8 cellular contexts compared by ENCODE assay signal in genomic region chrX:21940356-21940829, GRCh38. TPM values are rescaled to one million over a fixed set of nuclear protein-coding genes. Genes with fewer than 3 reads are reported as not detected.
DNase-seq lines count a peak whose midpoint lies in the region; ATAC-seq and TF ChIP-seq lines count a peak whose summit lies in the region.

Gene SMS (plus strand): TSS chrX:21940709. CDS start chrX:21940825, 116 bp downstream.

- no peaks in the 10 kb centered on the region for H4K20me1 ChIP-seq in DOHH2 (ENCODE audit: control insufficient read depth, insufficient read depth, low read depth, low read length)
- H4K20me1 ChIP-seq in KMS-11 (ENCODE audit: insufficient read depth), result no peaks in the 10 kb centered on the region

- no peaks in the 10 kb centered on the region for H3K27me3 Mint-ChIP-seq in activated naive CD4-positive, alpha-beta T cell treated with anti-CD3 and anti-CD28 coated beads for 36 hours (ENCODE audit: low read depth)

- H3K27me3 ChIP-seq in DOHH2 (ENCODE audit: control insufficient read depth, low read length) (no peaks in the 10 kb centered on the region), KMS-11 (ENCODE audit: insufficient read depth, low read depth) (no peaks in the 10 kb centered on the region), SJSA1 (replicated peaks) (no peaks in the 10 kb centered on the region), tibial artery (no peaks in the 10 kb centered on the region)

- TF ChIP-seq CTCF in DOHH2 (IDR thresholded peaks at IDR 0.05; ENCODE audit: low read depth, low read length, poor library complexity, severe bottlenecking) (no peak), KMS-11 (conservative IDR thresholded peaks at IDR 0.05; ENCODE audit: low read depth, low read length) (no peak), tibial artery (IDR thresholded peaks at IDR 0.05) (no peak)

- DNase-seq in SJSA1 (ENCODE audit: low read depth in 1 of 2, low spot score in 2 of 2) (peak; percentile 69 to 78), germinal center (ENCODE audit: low spot score) (peak; percentile 49), occipital lobe (lab: John Stamatoyannopoulos, UW) (peak; percentile 59), tibial artery (peak; percentile 75 to 90)
- peak; percentile 58 for DNase-seq in activated naive CD4-positive, alpha-beta T cell treated with anti-CD3 and anti-CD28 coated beads for 36 hours

- H3K4me1 ChIP-seq in DOHH2 (ENCODE audit: control insufficient read depth, low read length) (peaks cover 25% of the 10 kb centered on the region), KMS-11 (ENCODE audit: low read depth, poor library complexity, severe bottlenecking) (peaks cover 4% of the 10 kb centered on the region), SJSA1 (replicated peaks) (peaks cover 28% of the 10 kb centered on the region), tibial artery (peaks cover 0 to 15% (median 0%) of the 10 kb centered on the region in 4 donors)

- H3K4me2 ChIP-seq in DOHH2 (ENCODE audit: low read length), result peak within 1 kb of the TSS; percentile 45
- H3K4me2 ChIP-seq in KMS-11, result peak within 1 kb of the TSS; percentile 51

- intact Hi-C loops in activated naive CD4-positive, alpha-beta T cell treated with anti-CD3 and anti-CD28 coated beads for 36 hours (cut with micrococcal nuclease), result loop anchor here (1.0 to 5.0 kb wide), 5 partner anchors 13 to 568 kb away; partner anchors contain the start of gene CNKSR2
- intact Hi-C loops in tibial artery (cut with DNase I; ENCODE audit: low total_unique reads), result loop anchor here (10.0 kb wide), 1 partner anchor 1434 kb away; no protein-coding TSS in a partner anchor

- ATAC-seq in GM21723 (IDR thresholded peaks at IDR 0.05; ENCODE audit: unreplicated experiment), result peak; percentile 80

- H3K4me1 Mint-ChIP-seq in activated naive CD4-positive, alpha-beta T cell treated with anti-CD3 and anti-CD28 coated beads for 36 hours (ENCODE audit: low read depth), result peaks cover 28% of the 10 kb centered on the region

- no peaks in the 10 kb centered on the region for H3K9me2 ChIP-seq in DOHH2 (replicated peaks; ENCODE audit: control insufficient read depth, low read length)

- H3K36me3 ChIP-seq in DOHH2 (ENCODE audit: control insufficient read depth, low read length), result peaks cover 9% of the 10 kb centered on the region
- no peaks in the 10 kb centered on the region for H3K36me3 ChIP-seq in KMS-11 (ENCODE audit: insufficient read depth)
- H3K36me3 ChIP-seq in SJSA1, result peaks cover 17% of the 10 kb centered on the region
- no peaks in the 10 kb centered on the region for H3K36me3 ChIP-seq in tibial artery

- peaks cover 16% of the 10 kb centered on the region for H3K36me3 Mint-ChIP-seq in activated naive CD4-positive, alpha-beta T cell treated with anti-CD3 and anti-CD28 coated beads for 36 hours (ENCODE audit: low read depth)

- no peaks in the 10 kb centered on the region; the same call in 1 of the 2 replicates for H3F3A ChIP-seq in DOHH2 (ENCODE audit: control insufficient read depth, insufficient read depth)

- peak within 1 kb of the TSS; percentile 85 for H3K4me3 Mint-ChIP-seq in activated naive CD4-positive, alpha-beta T cell treated with anti-CD3 and anti-CD28 coated beads for 36 hours

- H3K4me3 ChIP-seq in DOHH2 (ENCODE audit: low read length) (peak within 1 kb of the TSS; percentile 71), KMS-11 (IDR thresholded peaks at IDR 0.05; ENCODE audit: insufficient read depth, low read depth, low read length) (no peak within 1 kb of the TSS), SJSA1 (peak within 1 kb of the TSS; percentile 76), tibial artery (peak within 1 kb of the TSS; percentile 67 to 68)

- H3K79me2 ChIP-seq in DOHH2 (ENCODE audit: control insufficient read depth, low read length) (peaks cover 41% of the 10 kb centered on the region), KMS-11 (ENCODE audit: insufficient read depth, low read depth) (peaks cover 33% of the 10 kb centered on the region)

- no peaks in the 10 kb centered on the region for H3K9me3 Mint-ChIP-seq in activated naive CD4-positive, alpha-beta T cell treated with anti-CD3 and anti-CD28 coated beads for 36 hours

- CTCF ChIA-PET in activated naive CD4-positive, alpha-beta T cell treated with anti-CD3 and anti-CD28 coated beads for 36 hours (lab: Charles Lee), result no interaction called here

- peak within 1 kb of the TSS; percentile 90 for H3K27ac Mint-ChIP-seq in activated naive CD4-positive, alpha-beta T cell treated with anti-CD3 and anti-CD28 coated beads for 36 hours

- H3K9me3 ChIP-seq in DOHH2 (ENCODE audit: control insufficient read depth, insufficient read depth, low read length) (no peaks in the 10 kb centered on the region), SJSA1 (replicated peaks) (no peaks in the 10 kb centered on the region), tibial artery (no peaks in the 10 kb centered on the region)

- peak within 1 kb of the TSS; percentile 61 for H2AFZ ChIP-seq in KMS-11 (ENCODE audit: low read depth)

- peak within 1 kb of the TSS; percentile 71; the same call in 1 of the 2 replicates for H3K9ac ChIP-seq in KMS-11

- H3K27ac ChIP-seq in DOHH2 (ENCODE audit: low read depth, low read length) (peak within 1 kb of the TSS; percentile 30; the same call in 1 of the 2 replicates), KMS-11 (peak within 1 kb of the TSS; percentile 30; the same call in 1 of the 2 replicates), SJSA1 (peak within 1 kb of the TSS; percentile 95), tibial artery (peak within 1 kb of the TSS; percentile 76 to 81)

RNA-seq across cellular contexts. Expression of gene SMS, which starts in this region (rescaled TPM):
- 429 and 437 TPM in 2 replicates for total RNA-seq in SJSA1 (2014; rRNA removed; shearing (Covaris generic))
- total RNA-seq in activated naive CD4-positive, alpha-beta T cell treated with anti-CD3 and anti-CD28 coated beads for 36 hours, result 100 to 1,000 TPM; 148 to 156 TPM
- total RNA-seq in occipital lobe, result 174 TPM

Comparison
In these comparisons a context has a peak if more than half of its experiments do, and no peak if none do; other contexts are left out.
1. H3K27ac ChIP-seq: peak in every context shown above with its lines; median percentile 95 in SJSA1; 78 in tibial artery; 30 in DOHH2; 30 in KMS-11.